ENCODE assay signal across 11 cellular contexts in the genomic region with DNA sequence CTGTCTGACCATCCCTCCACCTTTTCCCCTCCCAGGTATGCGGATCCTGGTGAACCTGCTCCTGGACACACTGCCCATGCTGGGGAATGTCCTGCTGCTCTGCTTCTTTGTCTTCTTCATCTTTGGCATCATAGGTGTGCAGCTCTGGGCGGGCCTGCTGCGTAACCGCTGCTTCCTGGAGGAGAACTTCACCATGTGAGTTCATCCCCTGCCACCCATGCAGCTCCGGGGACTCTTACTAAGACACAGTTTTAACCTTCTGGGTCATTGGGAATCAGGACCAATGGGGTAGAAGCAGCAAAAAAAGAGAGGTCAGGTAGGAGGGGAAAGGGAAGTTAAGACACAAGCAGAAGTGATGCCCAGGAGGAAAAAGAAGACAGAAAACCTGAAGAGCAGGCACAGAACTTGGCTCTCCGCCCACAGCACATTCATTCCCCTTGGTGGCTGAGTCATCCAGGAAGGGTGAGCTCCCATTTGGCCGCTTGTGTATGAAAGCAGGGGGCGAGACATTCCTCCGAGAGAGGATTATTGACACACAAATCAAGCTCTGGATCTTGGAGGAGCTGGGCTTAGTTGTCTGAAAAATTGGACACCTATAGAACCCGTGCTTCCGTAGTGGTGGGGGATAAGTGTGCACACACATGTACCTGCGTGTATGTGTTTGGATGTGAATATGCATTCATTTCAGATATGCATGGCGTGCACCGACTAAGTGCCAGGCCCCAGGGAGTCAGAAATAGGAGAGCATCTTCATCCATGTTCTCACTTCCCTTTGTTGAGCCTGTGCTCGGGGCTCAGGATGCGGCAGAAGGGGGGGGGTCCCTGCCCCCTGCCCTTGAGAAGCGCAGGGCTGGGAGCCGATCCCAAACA.
DNase-seq lines count a peak whose midpoint lies in the region; ATAC-seq and TF ChIP-seq lines count a peak whose summit lies in the region.
"Had no signal": no experiment of that assay in that cellular context is flagged by ENCODE, and none has a peak within 500 bp of the region (broad histone marks: within the 10 kb centered on the region; RNA-seq: fewer than 3 reads in every experiment).

No MANE protein-coding gene starts in this region.

- no peaks in the 10 kb centered on the region for H3K4me1 ChIP-seq in gastroesophageal sphincter
- H3K4me1 ChIP-seq: parathyroid adenoma had no signal

- intact Hi-C loops in Right ventricle myocardium superior (cut with DNase I): no loop called here

- H3K9me3 Mint-ChIP-seq in osteocyte (ENCODE audit: unreplicated experiment): peaks cover 2% of the 10 kb centered on the region
- H3K9me3 Mint-ChIP-seq: activated naive CD4-positive, alpha-beta T cell treated with anti-CD3 and anti-CD28 coated beads, Interleukin-2, amount 50 U/mL, for 24 hours had no signal

- peaks cover 0 to 22% (median 0%) of the 10 kb centered on the region in 3 donors for H3K9me3 ChIP-seq in gastroesophageal sphincter

- H3K27me3 ChIP-seq in gastroesophageal sphincter: peaks cover 40% of the 10 kb centered on the region

- H3K27me3 Mint-ChIP-seq in osteocyte (ENCODE audit: unreplicated experiment): peaks cover 15% of the 10 kb centered on the region
- H3K27me3 Mint-ChIP-seq: activated naive CD4-positive, alpha-beta T cell treated with anti-CD3 and anti-CD28 coated beads, Interleukin-2, amount 50 U/mL, for 24 hours had no signal

- no peak for TF ChIP-seq POLR2A in gastroesophageal sphincter (IDR thresholded peaks at IDR 0.05)

- no peaks in the 10 kb centered on the region for H3K36me3 ChIP-seq in gastroesophageal sphincter

- no peak overlapping the region for H3K27ac ChIP-seq in gastroesophageal sphincter
- H3K27ac ChIP-seq: parathyroid adenoma had no signal

- H3K4me1 Mint-ChIP-seq in osteocyte (ENCODE audit: unreplicated experiment): peaks cover 15% of the 10 kb centered on the region
- H3K4me1 Mint-ChIP-seq: B cell had no signal

- H3K4me3 Mint-ChIP-seq in osteocyte (ENCODE audit: unreplicated experiment): no peak overlapping the region
- H3K4me3 Mint-ChIP-seq: activated naive CD4-positive, alpha-beta T cell treated with anti-CD3 and anti-CD28 coated beads, Interleukin-2, amount 50 U/mL, for 24 hours; B cell had no signal

- DNase-seq in NCI-H2171 treated with DMSO at 0.1 percent for 48 hours (lab: John Stamatoyannopoulos, UW) (peak; percentile 50), NCI-H2171 (lab: John Stamatoyannopoulos, UW) (no peak), NCI-H2029 treated with DMSO at 0.1 percent for 48 hours (lab: John Stamatoyannopoulos, UW) (peak; percentile 64), dedifferentiated amniotic fluid mesenchymal stem cell (ENCODE audit: extremely low spot score) (peak; percentile 54), skeletal muscle cell (ENCODE audit: low read depth) (peak; percentile 68), Right ventricle myocardium superior (no peak), osteocyte (ENCODE audit: extremely low spot score, unreplicated experiment) (no peak)

- ATAC-seq in gastroesophageal sphincter: no peak
- no peak for ATAC-seq in Right ventricle myocardium superior (ENCODE audit: poor library complexity)

- H3K4me3 ChIP-seq in skeletal muscle cell (ENCODE audit: low read depth, low read length): no peak overlapping the region
- no peak overlapping the region for H3K4me3 ChIP-seq in gastroesophageal sphincter

- WGBS in gastroesophageal sphincter (ENCODE audit: low coverage in 1 of 2), 2 donors: 61 to 100% methylated on average over 1 to 11 of the region's 18 CpGs

- no peak for TF ChIP-seq EP300 in gastroesophageal sphincter (IDR thresholded peaks at IDR 0.05)

- TF ChIP-seq CTCF in gastroesophageal sphincter (IDR thresholded peaks at IDR 0.05): no peak
- TF ChIP-seq CTCF in osteocyte (IDR thresholded peaks at IDR 0.05): no peak

- H3K36me3 Mint-ChIP-seq in osteocyte (ENCODE audit: unreplicated experiment): no peaks in the 10 kb centered on the region

- H3K27ac Mint-ChIP-seq in osteocyte (ENCODE audit: unreplicated experiment): no peak overlapping the region
- H3K27ac Mint-ChIP-seq: activated naive CD4-positive, alpha-beta T cell treated with anti-CD3 and anti-CD28 coated beads, Interleukin-2, amount 50 U/mL, for 24 hours; B cell had no signal

Comparison
In these comparisons a context has a peak if more than half of its experiments do, and no peak if none do; other contexts are left out.
1. DNase-seq: peak in NCI-H2171 treated with DMSO at 0.1 percent for 48 hours (single experiment), NCI-H2029 treated with DMSO at 0.1 percent for 48 hours (single experiment), dedifferentiated amniotic fluid mesenchymal stem cell (single experiment) and skeletal muscle cell (single experiment); none in NCI-H2171 (single experiment), Right ventricle myocardium superior (single experiment) and osteocyte (single experiment).